Comparison of ENCODE assay signal across 28 cellular contexts in the genomic region with DNA sequence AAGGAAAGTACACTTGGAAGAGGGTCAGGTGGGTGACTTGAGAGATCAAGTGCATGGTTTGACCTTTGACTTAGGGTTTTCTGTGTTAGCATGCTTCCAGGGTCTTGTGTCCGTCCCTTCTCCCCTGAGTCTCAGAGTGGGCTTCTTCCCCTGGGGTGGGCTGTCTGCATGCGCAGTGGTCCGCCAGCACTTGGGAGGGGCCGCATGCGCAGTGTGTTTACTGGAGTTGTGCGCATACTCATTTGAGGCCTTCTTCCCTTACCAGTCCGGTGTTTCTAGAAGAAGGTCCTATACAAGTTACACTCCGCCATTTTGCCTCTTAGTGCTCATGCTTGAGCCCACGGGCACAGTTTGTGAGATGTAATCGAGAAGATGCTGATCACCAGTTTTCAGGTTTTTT.
"Had no signal": no experiment of that assay in that cellular context is flagged by ENCODE, and none has a peak within 500 bp of the region (broad histone marks: within the 10 kb centered on the region; RNA-seq: fewer than 3 reads in every experiment).

No MANE protein-coding gene starts in this region.

- H3K27me3 Mint-ChIP-seq: activated naive CD4-positive, alpha-beta T cell treated with anti-CD3 and anti-CD28 coated beads, Interleukin-2, amount 50 U/mL, for 24 hours had no signal

- H3K27ac Mint-ChIP-seq: activated naive CD4-positive, alpha-beta T cell treated with anti-CD3 and anti-CD28 coated beads, Interleukin-2, amount 50 U/mL, for 24 hours; activated T-helper 2 cell treated with anti-CD3 and anti-CD28 coated beads, Interferon-gamma antibody, Interleukin-2, Interleukin-4, amounts not matched to agents 10 μg/mL and 5 μg/mL and 100 μg/mL, durations not matched to agents 14 hours and 24 hours and 36 hours; T-helper 17 cell; WTC11 had no signal

- H3K9me3 Mint-ChIP-seq: activated naive CD4-positive, alpha-beta T cell treated with anti-CD3 and anti-CD28 coated beads, Interleukin-2, amount 50 U/mL, for 24 hours had no signal

- H3K4me3 Mint-ChIP-seq: activated naive CD4-positive, alpha-beta T cell treated with anti-CD3 and anti-CD28 coated beads, Interleukin-2, amount 50 U/mL, for 24 hours; T-helper 17 cell; WTC11 had no signal

- ATAC-seq: Panc1, SK-N-SH treated with all-trans-retinoic acid at 6 μM for 48 hours, T-helper 17 cell, WTC11 had no signal

- DNase-seq: activated CD4-positive, alpha-beta T cell treated with anti-CD3 and anti-CD28 coated beads for 48 hours; activated CD4-positive, alpha-beta T cell treated with anti-CD3 and anti-CD28 coated beads, Interleukin-2, amount 50 U/mL, for 4 hours; activated CD4-positive, CD25-positive, alpha-beta regulatory T cell treated with anti-CD3 and anti-CD28 coated beads, Interleukin-2, amount 50 U/mL, for 72 hours; activated naive CD4-positive, alpha-beta T cell; activated T-cell treated with anti-CD3 and anti-CD28 coated beads for 4 hours; activated T-cell treated with anti-CD3 and anti-CD28 coated beads, Interleukin-2, amount 50 U/mL, for 48 hours; aorta; caudate nucleus; IMR-90; KBM-7; NCI-H1048; NCI-H146; NCI-H187 treated with DMSO at 0.1 percent for 48 hours; NCI-H2081 treated with DMSO at 0.1 percent for 48 hours; NCI-H226; NCI-H526; NCI-H774; NK-92 treated with Interleukin-12 subunit alpha and Interleukin-12 subunit beta, amount 100 ng/mL, for 24 hours; OCI-M1; RPMI8226; SHP77; T-helper 17 cell; T-helper 9 cell had no signal
